Comparison of ENCODE assay signal across 8 cellular contexts in genomic region chr2:219387284-219388126, GRCh38. TPM values are rescaled to one million over a fixed set of nuclear protein-coding genes. Genes with fewer than 3 reads are reported as not detected.
DNase-seq lines count a peak whose midpoint lies in the region; ATAC-seq and TF ChIP-seq lines count a peak whose summit lies in the region.

Gene DNPEP, minus strand, starts transcription at chr2:219387912. Its CDS starts 118 bp downstream, at chr2:219387794.

- POLR2A ChIA-PET in CD4-positive, alpha-beta memory T cell (lab: Charles Lee; ENCODE audit: partially characterized antibody), result interaction anchor here (0.9 to 2.7 kb wide), 17 partner anchors 9 to 728 kb away, joined by 3 to 23 read pairs (median 6); partner anchors contain the start of genes ANKZF1, ATG9A, BCS1L and CNPPD1

- H3K9ac ChIP-seq in endodermal cell (ENCODE audit: extremely low read depth, low read length, poor library complexity, severe bottlenecking), result peak within 1 kb of the TSS; percentile 75

- no peaks in the 10 kb centered on the region for H3K27me3 Mint-ChIP-seq in CD4-positive, alpha-beta memory T cell
- H3K27me3 Mint-ChIP-seq in endodermal cell (ENCODE audit: insufficient read depth) (no peaks in the 10 kb centered on the region), mesothelial cell of epicardium (ENCODE audit: low read depth) (no peaks in the 10 kb centered on the region)

- H3K27ac ChIP-seq in CD4-positive, alpha-beta memory T cell (ENCODE audit: low read depth, low read length), result peak within 1 kb of the TSS; percentile 94
- peak within 1 kb of the TSS; percentile 65 for H3K27ac ChIP-seq in endodermal cell (ENCODE audit: low read depth, low read length)

- H3K27ac Mint-ChIP-seq in CD4-positive, alpha-beta memory T cell, result peak within 1 kb of the TSS; percentile 95 to 98 (median 97)
- H3K27ac Mint-ChIP-seq in endodermal cell, result peak within 1 kb of the TSS; percentile 96
- H3K27ac Mint-ChIP-seq in mesothelial cell of epicardium, result peak within 1 kb of the TSS; percentile 95

- CTCF ChIA-PET in CD4-positive, alpha-beta memory T cell (lab: Charles Lee; ENCODE audit: partially characterized antibody), result interaction anchor here (0.6 to 4.3 kb wide), 12 partner anchors 10 to 728 kb away, joined by 3 to 43 read pairs (median 7); partner anchors contain the start of genes BCS1L, GMPPA, NHEJ1 and TTLL4

- H3K27me3 ChIP-seq in CD4-positive, alpha-beta memory T cell (ENCODE audit: insufficient read depth, low read length), result no peaks in the 10 kb centered on the region
- no peaks in the 10 kb centered on the region for H3K27me3 ChIP-seq in endodermal cell (ENCODE audit: control insufficient read depth, insufficient read depth, low read length, poor library complexity, severe bottlenecking)

- peaks cover 17 to 40% of the 10 kb centered on the region in 2 donors for H3K36me3 Mint-ChIP-seq in CD4-positive, alpha-beta memory T cell
- H3K36me3 Mint-ChIP-seq in endodermal cell (ENCODE audit: low read depth) (peaks cover 27% of the 10 kb centered on the region), mesothelial cell of epicardium (peaks cover 12% of the 10 kb centered on the region)

- WGBS in endodermal cell (ENCODE audit: insufficient coverage in 1 of 2, insufficient read length in 1 of 2), 2 experiments, result 0% methylated on average over 17 to 72 of the region's 79 CpGs

- peaks cover 22% of the 10 kb centered on the region for H3K4me1 ChIP-seq in CD4-positive, alpha-beta memory T cell (ENCODE audit: insufficient read depth, low read length)
- peaks cover 4% of the 10 kb centered on the region for H3K4me1 ChIP-seq in endodermal cell (ENCODE audit: control insufficient read depth, insufficient read depth, low read length)

- no peaks in the 10 kb centered on the region for H3K9me3 Mint-ChIP-seq in CD4-positive, alpha-beta memory T cell
- no peaks in the 10 kb centered on the region for H3K9me3 Mint-ChIP-seq in endodermal cell
- peaks cover 5% of the 10 kb centered on the region for H3K9me3 Mint-ChIP-seq in mesothelial cell of epicardium

- H3K36me3 ChIP-seq in CD4-positive, alpha-beta memory T cell (ENCODE audit: insufficient read depth, low read length), result peaks cover 26% of the 10 kb centered on the region
- H3K36me3 ChIP-seq in endodermal cell (ENCODE audit: control insufficient read depth, insufficient read depth, low read length), result peaks cover 20% of the 10 kb centered on the region

- peak within 1 kb of the TSS; percentile 92 to 98 (median 96) for H3K4me3 Mint-ChIP-seq in CD4-positive, alpha-beta memory T cell
- peak within 1 kb of the TSS; percentile 87 for H3K4me3 Mint-ChIP-seq in endodermal cell
- H3K4me3 Mint-ChIP-seq in mesothelial cell of epicardium, result peak within 1 kb of the TSS; percentile 88

- ATAC-seq in GM19372 (IDR thresholded peaks at IDR 0.05; ENCODE audit: low read depth, unreplicated experiment) (peak; percentile 50), HG03520 (IDR thresholded peaks at IDR 0.05; ENCODE audit: unreplicated experiment) (peak; percentile 49)

- peak; percentile 87 to 95 (median 89) for DNase-seq in CD4-positive, alpha-beta memory T cell
- DNase-seq in NOMO-1 treated with DMSO at 0.1 percent for 48 hours (lab: John Stamatoyannopoulos, UW; ENCODE audit: unreplicated experiment), result peak; percentile 88
- peak; percentile 96 for DNase-seq in activated CD8-positive, alpha-beta memory T cell treated with anti-CD3 and anti-CD28 coated beads, Interleukin-2, amount 50 U/mL, for 4 hours
- peak; percentile 98 for DNase-seq in endodermal cell
- DNase-seq in mesothelial cell of epicardium (ENCODE audit: low spot score in 2 of 2, unreplicated experiment in 2 of 2), result peak; percentile 97
- DNase-seq in stimulated activated CD8-positive, alpha-beta memory T cell treated with anti-CD3 and anti-CD28 coated beads, Interleukin-15, amount 100 ng/mL, for 24 hours (ENCODE audit: low read depth), result peak; percentile 96

- H3K4me3 ChIP-seq in CD4-positive, alpha-beta memory T cell (ENCODE audit: low read length in 2 of 2), result peak within 1 kb of the TSS; percentile 75 to 88
- H3K4me3 ChIP-seq in endodermal cell (ENCODE audit: low read length), result peak within 1 kb of the TSS; percentile 88

- no peaks in the 10 kb centered on the region for H3K9me3 ChIP-seq in CD4-positive, alpha-beta memory T cell (ENCODE audit: control insufficient read depth in 1 of 2, low read length in 2 of 2)
- no peaks in the 10 kb centered on the region for H3K9me3 ChIP-seq in endodermal cell (ENCODE audit: control insufficient read depth, low read length)

- H3K4me1 Mint-ChIP-seq in CD4-positive, alpha-beta memory T cell, result peaks cover 11 to 36% (median 22%) of the 10 kb centered on the region in 4 donors
- H3K4me1 Mint-ChIP-seq in endodermal cell (no peaks in the 10 kb centered on the region), mesothelial cell of epicardium (peaks cover 12% of the 10 kb centered on the region)

- intact Hi-C loops in CD4-positive, alpha-beta memory T cell (cut with micrococcal nuclease), result loop anchor here (1.0 to 5.0 kb wide), 14 partner anchors 90 to 1115 kb away; partner anchors contain the start of genes AAMP, BCS1L, CHPF and CNOT9

- no peak for TF ChIP-seq CTCF in endodermal cell (conservative IDR thresholded peaks at IDR 0.05)
- TF ChIP-seq CTCF in mesothelial cell of epicardium (IDR thresholded peaks at IDR 0.05; ENCODE audit: unreplicated experiment), result no peak

RNA-seq across cellular contexts. Expression of gene DNPEP, which starts in this region (rescaled TPM):
- 10 to 100 TPM; 70.4 to 75.9 TPM for total RNA-seq in CD4-positive, alpha-beta memory T cell
- 10 to 100 TPM; 57.8 to 73.3 TPM for polyA plus RNA-seq in CD4-positive, alpha-beta memory T cell
- 10 to 100 TPM; 54.6 to 76.1 TPM for total RNA-seq in endodermal cell
- 48.9 TPM for polyA plus RNA-seq in endodermal cell (2013, experiment 1 of 2)
- 41.6 TPM for polyA plus RNA-seq in endodermal cell (2013, experiment 2 of 2)
- 73.2 to 85.1 TPM (median 77.1 TPM) in 3 replicates for total RNA-seq in mesothelial cell of epicardium

Comparison
In these comparisons a context has a peak if more than half of its experiments do, and no peak if none do; other contexts are left out.
1. Peak in every context shown above with its lines: DNase-seq, ATAC-seq, H3K4me3 ChIP-seq and H3K27ac ChIP-seq.